In genomic region chr2:120662746-120663145, GRCh38 we compare ENCODE assay signal across 29 cellular contexts.
"Had no signal": no experiment of that assay in that cellular context is flagged by ENCODE, and none has a peak within 500 bp of the region (broad histone marks: within the 10 kb centered on the region; RNA-seq: fewer than 3 reads in every experiment).

No MANE protein-coding gene starts in this region.

- H3K9ac ChIP-seq: neural progenitor cell had no signal

- H3K27ac Mint-ChIP-seq: naive thymus-derived CD4-positive, alpha-beta T cell; natural killer cell; nephron; neural progenitor cell; progenitor cell of endocrine pancreas; stimulated activated memory B cell treated with anti-CD40 and anti-IgM and Interleukin-4, amounts not matched to agents 10 μg/mL and 1 μg/mL and 100 μg/mL, for 72 hours; type B pancreatic cell had no signal

- ATAC-seq: naive thymus-derived CD4-positive, alpha-beta T cell; natural killer cell; pancreas; psoas muscle; right cardiac atrium; right lobe of liver; stimulated activated memory B cell treated with anti-CD40 and anti-IgM and Interleukin-4, amounts not matched to agents 10 μg/mL and 1 μg/mL and 100 μg/mL, for 72 hours; stimulated activated naive CD8-positive, alpha-beta T cell treated with anti-CD3 and anti-CD28 coated beads, Interleukin-15, amount 100 ng/mL, for 72 hours; stimulated activated naive CD8-positive, alpha-beta T cell treated with anti-CD3 and anti-CD28 coated beads, Interleukin-15, Interleukin-2, amounts not matched to agents 100 U/mL and 50 U/mL, for 24 hours; upper lobe of right lung had no signal

- H3K36me3 Mint-ChIP-seq: natural killer cell, neural progenitor cell, type B pancreatic cell had no signal

- H3K4me1 ChIP-seq: neural progenitor cell had no signal

- H3K27ac ChIP-seq: neural progenitor cell, pancreas, psoas muscle, right lobe of liver, spleen, suprapubic skin, tibial artery, transverse colon, upper lobe of right lung, vagina had no signal

- H3K4me3 ChIP-seq: neural progenitor cell, pancreas, psoas muscle, right lobe of liver, spleen, suprapubic skin, testis, tibial artery, transverse colon, upper lobe of right lung, vagina had no signal

- H3K4me3 Mint-ChIP-seq: naive thymus-derived CD4-positive, alpha-beta T cell; natural killer cell; nephron; neural progenitor cell; stimulated activated memory B cell treated with anti-CD40 and anti-IgM and Interleukin-4, amounts not matched to agents 10 μg/mL and 1 μg/mL and 100 μg/mL, for 72 hours; stimulated activated naive CD8-positive, alpha-beta T cell treated with anti-CD3 and anti-CD28 coated beads, Interleukin-15, amount 100 ng/mL, for 72 hours; type B pancreatic cell had no signal

- H3K9me3 ChIP-seq: pancreas, right lobe of liver, testis, upper lobe of right lung, vagina had no signal

- H3K4me1 Mint-ChIP-seq: naive thymus-derived CD4-positive, alpha-beta T cell; natural killer cell; stimulated activated memory B cell treated with anti-CD40 and anti-IgM and Interleukin-4, amounts not matched to agents 10 μg/mL and 1 μg/mL and 100 μg/mL, for 72 hours; stimulated activated naive CD8-positive, alpha-beta T cell treated with anti-CD3 and anti-CD28 coated beads, Interleukin-15, amount 100 ng/mL, for 72 hours had no signal

- H3K36me3 ChIP-seq: neural progenitor cell, pancreas, right lobe of liver, spleen, suprapubic skin, tibial artery, transverse colon, upper lobe of right lung, vagina had no signal

- DNase-seq: naive thymus-derived CD4-positive, alpha-beta T cell; natural killer cell; occipital lobe; pancreas; psoas muscle; right cardiac atrium; right lobe of liver; small intestine; spleen; stimulated activated CD4-positive, alpha-beta T cell treated with anti-CD3 and anti-CD28 coated beads, Interleukin-12 subunit alpha, Interleukin-12 subunit beta, amount 100 ng/mL, for 4 hours; stimulated activated CD4-positive, alpha-beta T cell treated with anti-CD3 and anti-CD28 coated beads, Interleukin-1b, Interleukin-23, amount 100 ng/mL, for 48 hours; stimulated activated CD4-positive, alpha-beta T cell treated with anti-CD3 and anti-CD28 coated beads, Interleukin-4, amount 100 ng/mL, for 1 hour; stimulated activated CD4-positive, alpha-beta T cell treated with anti-CD3 and anti-CD28 coated beads, Interleukin-4, amount 100 ng/mL, for 4 hours; stimulated activated CD8-positive, alpha-beta memory T cell treated with anti-CD3 and anti-CD28 coated beads, Interleukin-4, amount 100 ng/mL, for 48 hours; stimulated activated naive CD4-positive, alpha-beta T cell; stimulated activated naive CD8-positive, alpha-beta T cell treated with anti-CD3 and anti-CD28 coated beads, Interleukin-15, amount 100 ng/mL, for 72 hours; stimulated activated naive CD8-positive, alpha-beta T cell treated with anti-CD3 and anti-CD28 coated beads, Interleukin-15, Interleukin-2, amounts not matched to agents 100 U/mL and 50 U/mL, for 24 hours; substantia nigra; testis; tibial artery; transverse colon; upper lobe of right lung had no signal

- H3K27me3 ChIP-seq: pancreas, right lobe of liver, suprapubic skin, testis, upper lobe of right lung, vagina had no signal
